In genomic region chr2:152166633-152167032, GRCh38 we compare ENCODE assay signal across 8 cellular contexts. TPM values are rescaled to one million over a fixed set of nuclear protein-coding genes. Genes with fewer than 3 reads are reported as not detected.
DNase-seq lines count a peak whose midpoint lies in the region; ATAC-seq, FAIRE-seq and TF ChIP-seq lines count a peak whose summit lies in the region.

No MANE protein-coding gene starts in this region.

- TF ChIP-seq RAD21 in A549 (conservative IDR thresholded peaks at IDR 0.05 in 1 of 2, IDR thresholded peaks at IDR 0.05 in 1 of 2): no peak

- peaks cover 54% of the 10 kb centered on the region for H3K4me1 ChIP-seq in A549

- H3K4me2 ChIP-seq in A549: peak overlapping the region; percentile 17; the same call in 1 of the 3 replicates

- TF ChIP-seq POLR2A in A549 (IDR thresholded peaks at IDR 0.05; ENCODE audit: low read length): no peak

- no peak for ATAC-seq in A549
- peak; percentile 74 for ATAC-seq in GM19043 (IDR thresholded peaks at IDR 0.05; ENCODE audit: low read depth, unreplicated experiment)
- peak; percentile 69 for ATAC-seq in HG03066 (IDR thresholded peaks at IDR 0.05; ENCODE audit: low read depth, unreplicated experiment)
- no peak for ATAC-seq in effector memory CD8-positive, alpha-beta T cell (replicated peaks)

- no peak for FAIRE-seq in A549 (lab: Jason Lieb, UNC)

- TF ChIP-seq CTCF in A549 (IDR thresholded peaks at IDR 0.05): no peak

- peak overlapping the region; percentile 13 to 88 for H3K27ac Mint-ChIP-seq in effector memory CD8-positive, alpha-beta T cell

- H3K27ac ChIP-seq in A549: no peak overlapping the region

- H3K9me3 ChIP-seq in A549: no peaks in the 10 kb centered on the region

- H3K36me3 Mint-ChIP-seq in effector memory CD8-positive, alpha-beta T cell (ENCODE audit: insufficient read depth): peaks cover 6% of the 10 kb centered on the region

- peaks cover 23 to 55% of the 10 kb centered on the region in 2 donors for H3K4me1 Mint-ChIP-seq in effector memory CD8-positive, alpha-beta T cell (ENCODE audit: low read depth in 2 of 2)

- DNase-seq in A549 (ENCODE audit: low read depth in 1 of 2, low spot score in 1 of 2) (no peak), DMS53 treated with DMSO at 0.1 percent for 48 hours (lab: John Stamatoyannopoulos, UW; ENCODE audit: unreplicated experiment) (no peak), ecto neural progenitor cell (ENCODE audit: low spot score) (no peak), DMS79 (lab: John Stamatoyannopoulos, UW) (no peak), midbrain (lab: John Stamatoyannopoulos, UW) (no peak)
- DNase-seq in effector memory CD8-positive, alpha-beta T cell: no peak

- WGBS in A549 (ENCODE audit: missing lambda C conversion rate): 88% methylated on average over 3 of the region's 3 CpGs

- TF ChIP-seq EP300 in A549 (IDR thresholded peaks at IDR 0.05): no peak

- CTCF ChIA-PET in A549 (lab: Yijun Ruan, JAX): interaction anchor here (0.6 to 6.4 kb wide), 4 partner anchors 9 to 141 kb away, joined by 4 to 41 read pairs (median 6); partner anchors contain the start of gene STAM2

- POLR2A ChIA-PET in A549 (lab: Yijun Ruan, JAX): no interaction called here

- no peak overlapping the region for H3K4me3 Mint-ChIP-seq in effector memory CD8-positive, alpha-beta T cell

- H3K4me3 ChIP-seq in A549: no peak overlapping the region

- H3K27me3 Mint-ChIP-seq in effector memory CD8-positive, alpha-beta T cell: no peaks in the 10 kb centered on the region

- H3K9me3 Mint-ChIP-seq in effector memory CD8-positive, alpha-beta T cell: no peaks in the 10 kb centered on the region

TF ChIP-seq in A549, 52 proteins besides CTCF, POLR2A, EP300 and RAD21:
- TF ChIP-seq HOXB13 (CRISPR knock-in tag; IDR thresholded peaks at IDR 0.05; ENCODE audit: low read depth) (no peak), NFE2L2 (conservative IDR thresholded peaks at IDR 0.05; ENCODE audit: low read length) (no peak), SREBF2 (IDR thresholded peaks at IDR 0.05) (no peak), JUNB (IDR thresholded peaks at IDR 0.05) (no peak), ZC3H11A (IDR thresholded peaks at IDR 0.05) (no peak), CBX2 (IDR thresholded peaks at IDR 0.05; ENCODE audit: borderline replicate concordance, low read depth) (no peak), CBX8 (IDR thresholded peaks at IDR 0.05) (no peak), SMC3 (IDR thresholded peaks at IDR 0.05) (no peak), PBX3 (IDR thresholded peaks at IDR 0.05) (no peak), PHF8 (IDR thresholded peaks at IDR 0.05; ENCODE audit: borderline replicate concordance, low read depth) (no peak), E2F6 (IDR thresholded peaks at IDR 0.05; ENCODE audit: borderline replicate concordance, low read depth) (no peak), EHF (CRISPR knock-in tag; IDR thresholded peaks at IDR 0.05) (no peak), RFX5 (IDR thresholded peaks at IDR 0.05) (no peak), MYC (IDR thresholded peaks at IDR 0.05; ENCODE audit: borderline replicate concordance, low read length) (no peak)
- TF ChIP-seq, protein P1, sequence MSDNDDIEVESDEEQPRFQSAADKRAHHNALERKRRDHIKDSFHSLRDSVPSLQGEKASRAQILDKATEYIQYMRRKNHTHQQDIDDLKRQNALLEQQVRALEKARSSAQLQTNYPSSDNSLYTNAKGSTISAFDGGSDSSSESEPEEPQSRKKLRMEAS (IDR thresholded peaks at IDR 0.05): no peak

RNA-seq across cellular contexts. Expression of gene STAM2, which starts 8.9 kb away (rescaled TPM):
- polyA plus RNA-seq in A549 (2011; rRNA removed): 25.7 and 34.5 TPM in 2 replicates
- 3.0 and 4.0 TPM in 2 replicates for polyA plus RNA-seq in A549 (2012; cell fraction: cytosol; rRNA removed)
- polyA plus RNA-seq in A549 (2012; cell fraction: nucleus; rRNA removed): 4.0 and 4.7 TPM in 2 replicates
- polyA plus RNA-seq in A549 (2017; fragmentation: RNase III; extraction: RNeasy Plus Mini Kit Qiagen cat#74134 plus additional on column Dnase treatment): 13.3 to 14.5 TPM (median 13.8 TPM) in 3 replicates
- 32.2 and 33.3 TPM in 2 replicates for polyA minus RNA-seq in A549 (2011; rRNA and poly(A)+ RNA removed)

Comparison
In these comparisons a context has a peak if more than half of its experiments do, and no peak if none do; other contexts are left out.
1. ATAC-seq: peak in GM19043 (single experiment) and HG03066 (single experiment); none in A549 (0 of 2) and effector memory CD8-positive, alpha-beta T cell (single experiment).